1 cellular context compared by ENCODE assay signal in the genomic region with DNA sequence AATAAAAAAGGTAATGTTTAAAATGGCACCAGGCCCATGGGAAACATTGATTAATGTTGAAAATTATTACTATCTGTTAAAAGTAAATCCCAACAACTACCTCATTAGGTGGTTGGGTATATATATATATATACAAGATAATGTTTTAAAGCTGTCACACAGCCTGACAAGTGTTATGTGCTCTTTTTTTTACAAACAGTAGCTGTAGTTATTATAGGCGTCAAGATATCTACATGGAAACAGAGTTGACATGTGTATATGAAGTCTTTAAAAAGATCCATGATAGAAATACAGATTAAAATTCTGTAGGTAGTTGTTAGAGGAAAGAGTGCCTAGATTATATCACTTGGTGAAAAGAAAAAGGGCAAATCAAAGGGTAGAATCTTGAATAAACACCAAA.
TF ChIP-seq lines count a peak whose summit lies in the region.

No MANE protein-coding gene starts in this region.

TF ChIP-seq in HepG2, 621 proteins besides CTCF, POLR2A, EP300 and RAD21 (continued from another document):
- no peak for TF ChIP-seq MAFG (CRISPR knock-in tag; IDR thresholded peaks at IDR 0.05)
- no peak for TF ChIP-seq EEA1 (CRISPR knock-in tag; IDR thresholded peaks at IDR 0.05; ENCODE audit: borderline replicate concordance)
- TF ChIP-seq ONECUT2 (CRISPR knock-in tag; IDR thresholded peaks at IDR 0.05): no peak
- TF ChIP-seq, protein P1, sequence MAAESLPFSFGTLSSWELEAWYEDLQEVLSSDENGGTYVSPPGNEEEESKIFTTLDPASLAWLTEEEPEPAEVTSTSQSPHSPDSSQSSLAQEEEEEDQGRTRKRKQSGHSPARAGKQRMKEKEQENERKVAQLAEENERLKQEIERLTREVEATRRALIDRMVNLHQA (CRISPR knock-in tag; IDR thresholded peaks at IDR 0.05): no peak
- TF ChIP-seq, protein P2, sequence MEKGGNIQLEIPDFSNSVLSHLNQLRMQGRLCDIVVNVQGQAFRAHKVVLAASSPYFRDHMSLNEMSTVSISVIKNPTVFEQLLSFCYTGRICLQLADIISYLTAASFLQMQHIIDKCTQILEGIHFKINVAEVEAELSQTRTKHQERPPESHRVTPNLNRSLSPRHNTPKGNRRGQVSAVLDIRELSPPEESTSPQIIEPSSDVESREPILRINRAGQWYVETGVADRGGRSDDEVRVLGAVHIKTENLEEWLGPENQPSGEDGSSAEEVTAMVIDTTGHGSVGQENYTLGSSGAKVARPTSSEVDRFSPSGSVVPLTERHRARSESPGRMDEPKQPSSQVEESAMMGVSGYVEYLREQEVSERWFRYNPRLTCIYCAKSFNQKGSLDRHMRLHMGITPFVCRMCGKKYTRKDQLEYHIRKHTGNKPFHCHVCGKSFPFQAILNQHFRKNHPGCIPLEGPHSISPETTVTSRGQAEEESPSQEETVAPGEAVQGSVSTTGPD (CRISPR knock-in tag; IDR thresholded peaks at IDR 0.05): no peak
- TF ChIP-seq ZNF34 (CRISPR knock-in tag; IDR thresholded peaks at IDR 0.05; ENCODE audit: borderline replicate concordance): no peak
